In genomic region chr9:114731701-114732100, GRCh38 we compare ENCODE assay signal across 30 cellular contexts. TPM values are rescaled to one million over a fixed set of nuclear protein-coding genes. Genes with fewer than 3 reads are reported as not detected.
DNase-seq lines count a peak whose midpoint lies in the region; ATAC-seq, FAIRE-seq and TF ChIP-seq lines count a peak whose summit lies in the region.
"Had no signal": no experiment of that assay in that cellular context is flagged by ENCODE, and none has a peak within 500 bp of the region (broad histone marks: within the 10 kb centered on the region; RNA-seq: fewer than 3 reads in every experiment).

No MANE protein-coding gene starts in this region.

- no peaks in the 10 kb centered on the region for H3K9me3 ChIP-seq in K562 (replicated peaks; ENCODE audit: control insufficient read depth, insufficient read depth, low read depth, low read length)
- H3K9me3 ChIP-seq in transverse colon: no peaks in the 10 kb centered on the region
- H3K9me3 ChIP-seq: BE2C had no signal

- H4K20me1 ChIP-seq in K562 (replicated peaks; ENCODE audit: control insufficient read depth, insufficient read depth, low read length): no peaks in the 10 kb centered on the region

- no peak for FAIRE-seq in K562 (lab: Jason Lieb, UNC)
- FAIRE-seq: GM12891, H1, HTR-8/SVneo had no signal

- ATAC-seq in K562: no peak
- ATAC-seq in foreskin keratinocyte: no peak
- no peak for ATAC-seq in HG03196 (IDR thresholded peaks at IDR 0.05; ENCODE audit: unreplicated experiment)
- no peak for ATAC-seq in GM21360 (IDR thresholded peaks at IDR 0.05; ENCODE audit: unreplicated experiment)

- CTCF ChIA-PET in activated CD4-positive, alpha-beta memory T cell treated with anti-CD3 and anti-CD28 coated beads for 36 hours (lab: Charles Lee): interaction anchor here (0.6 kb wide), 1 partner anchor 19 kb away, joined by 3 read pairs; no protein-coding TSS in a partner anchor
- CTCF ChIA-PET in activated CD4-positive, alpha-beta memory T cell treated with anti-CD3 and anti-CD28 coated beads, Interleukin-2, amount 10 ng/mL, durations not matched to agents 7 days and 5 days (lab: Charles Lee): interaction anchor here (0.5 kb wide), 1 partner anchor 244 kb away, joined by 3 read pairs; no protein-coding TSS in a partner anchor
- CTCF ChIA-PET in K562 (lab: Yijun Ruan, JAX; ENCODE audit: low intra/inter-chr PET ratio): no interaction called here

- H3K4me1 ChIP-seq in K562 (replicated peaks in 1 of 2; ENCODE audit: control insufficient read depth in 2 of 2, insufficient read depth in 2 of 2, low read length in 2 of 2): no peaks in the 10 kb centered on the region
- H3K4me1 ChIP-seq in foreskin keratinocyte: peaks cover 28% of the 10 kb centered on the region
- H3K4me1 ChIP-seq in transverse colon: peaks cover 0 to 23% (median 9%) of the 10 kb centered on the region in 4 donors
- H3K4me1 ChIP-seq: BE2C had no signal

- H3K4me3 ChIP-seq in K562 (no peak overlapping the region), transverse colon (no peak overlapping the region)

- TF ChIP-seq RAD21 in K562 (CRISPR knock-in tag; conservative IDR thresholded peaks at IDR 0.05 in 1 of 2, IDR thresholded peaks at IDR 0.05 in 1 of 2): no peak

- H3K27ac ChIP-seq in K562 (ENCODE audit: extremely low read depth, low read depth, low read length) (no peak overlapping the region), foreskin keratinocyte (peak overlapping the region; percentile 96), transverse colon (peak overlapping the region; percentile 41 to 73 (median 60))
- H3K27ac ChIP-seq: 22Rv1, KMS-11 had no signal

- peaks cover 31% of the 10 kb centered on the region for H3K4me1 Mint-ChIP-seq in activated CD4-positive, alpha-beta memory T cell treated with anti-CD3 and anti-CD28 coated beads for 36 hours (ENCODE audit: low read depth)
- peaks cover 33% of the 10 kb centered on the region for H3K4me1 Mint-ChIP-seq in activated CD4-positive, alpha-beta memory T cell treated with anti-CD3 and anti-CD28 coated beads, Interleukin-2, amount 10 ng/mL, durations not matched to agents 7 days and 5 days

- H3K27ac Mint-ChIP-seq in activated CD4-positive, alpha-beta memory T cell treated with anti-CD3 and anti-CD28 coated beads for 36 hours: peak overlapping the region; percentile 6
- H3K27ac Mint-ChIP-seq in activated CD4-positive, alpha-beta memory T cell treated with anti-CD3 and anti-CD28 coated beads, Interleukin-2, amount 10 ng/mL, durations not matched to agents 7 days and 5 days: no peak overlapping the region

- TF ChIP-seq POLR2A in K562 (conservative IDR thresholded peaks at IDR 0.05): no peak
- TF ChIP-seq POLR2A in transverse colon (IDR thresholded peaks at IDR 0.05): no peak

- DNase-seq in activated CD4-positive, alpha-beta memory T cell treated with anti-CD3 and anti-CD28 coated beads for 36 hours: no peak
- DNase-seq in activated CD4-positive, alpha-beta memory T cell treated with anti-CD3 and anti-CD28 coated beads, Interleukin-2, amount 10 ng/mL, durations not matched to agents 7 days and 5 days: no peak
- DNase-seq in K562 (ENCODE audit: extremely low read depth in 1 of 4, low spot score in 3 of 4) (no peak), foreskin keratinocyte (no peak), transverse colon (no peak), NCI-H345 treated with DMSO at 0.1 percent for 48 hours (lab: John Stamatoyannopoulos, UW; ENCODE audit: unreplicated experiment) (no peak)
- DNase-seq: ACHN, BE2C, Calu3, DMS79 treated with DMSO at 0.1 percent for 48 hours, GF-D8, NCI-H1048, NCI-H1436, NCI-H187, NCI-H2081 treated with DMSO at 0.1 percent for 48 hours, NCI-H2171 treated with DMSO at 0.1 percent for 48 hours, NCI-H345, NCI-H524 treated with DMSO at 0.1 percent for 48 hours, NCI-H774, SHP77 had no signal

- in situ Hi-C loops in K562 (cut with MboI): loop anchor here (25.0 kb wide), 1 partner anchor 181 kb away; no protein-coding TSS in a partner anchor
- in situ Hi-C loops in transverse colon (cut with MboI; ENCODE audit: low pct_ligation_motif_present in 1 of 4, low pct_unique_long_range_greater_than_20kb in 1 of 4, low sequenced_read_pairs in 3 of 4): loop anchor here in 3 of 4 donors (5.0 to 10.0 kb wide), 4 partner anchors 47 to 793 kb away; partner anchors contain the start of gene TEX48 (in 1 of the 3)

- peaks cover 3% of the 10 kb centered on the region for H3K36me3 Mint-ChIP-seq in activated CD4-positive, alpha-beta memory T cell treated with anti-CD3 and anti-CD28 coated beads for 36 hours
- peaks cover 25% of the 10 kb centered on the region for H3K36me3 Mint-ChIP-seq in activated CD4-positive, alpha-beta memory T cell treated with anti-CD3 and anti-CD28 coated beads, Interleukin-2, amount 10 ng/mL, durations not matched to agents 7 days and 5 days (ENCODE audit: low read depth)
- H3K36me3 Mint-ChIP-seq: CD14-positive monocyte had no signal

- no TSS peak for BruUV-seq in K562 (replicated peaks; lab: Mats Ljungman, UMichigan)

- H3K36me3 ChIP-seq in K562 (ENCODE audit: control insufficient read depth, insufficient read depth, low read length) (no peaks in the 10 kb centered on the region), transverse colon (no peaks in the 10 kb centered on the region)
- H3K36me3 ChIP-seq: BE2C had no signal

- no peak overlapping the region for H3K9ac ChIP-seq in K562 (ENCODE audit: insufficient read depth in 1 of 2, low read depth in 2 of 2, low read length in 2 of 2)
- H3K9ac ChIP-seq: KMS-11 had no signal

- TF ChIP-seq EP300 in K562 (IDR thresholded peaks at IDR 0.05; ENCODE audit: low read length) (no peak), transverse colon (IDR thresholded peaks at IDR 0.05; ENCODE audit: low read depth) (no peak)

- 0% methylated on average over 1 of the region's 1 CpG for WGBS in K562 (ENCODE audit: insufficient coverage, low coverage, missing lambda C conversion rate)
- WGBS in transverse colon (ENCODE audit: low coverage in 1 of 2), 2 donors: 46 to 69% methylated on average over 1 of the region's 1 CpG

- H3K9me3 Mint-ChIP-seq in activated CD4-positive, alpha-beta memory T cell treated with anti-CD3 and anti-CD28 coated beads for 36 hours: peaks cover 7% of the 10 kb centered on the region
- peaks cover 7% of the 10 kb centered on the region for H3K9me3 Mint-ChIP-seq in activated CD4-positive, alpha-beta memory T cell treated with anti-CD3 and anti-CD28 coated beads, Interleukin-2, amount 10 ng/mL, durations not matched to agents 7 days and 5 days

- no peaks in the 10 kb centered on the region for H3K9me1 ChIP-seq in K562 (ENCODE audit: control insufficient read depth, insufficient read depth, low read length)

- H3K4me2 ChIP-seq in K562 (ENCODE audit: insufficient read depth, low read length): no peak overlapping the region
- H3K4me2 ChIP-seq: KMS-11 had no signal

- intact Hi-C loops in activated CD4-positive, alpha-beta memory T cell treated with anti-CD3 and anti-CD28 coated beads for 36 hours (cut with micrococcal nuclease): loop anchor here (1.0 kb wide), 1 partner anchor 12 kb away; no protein-coding TSS in a partner anchor
- intact Hi-C loops in K562 (cut with micrococcal nuclease): no loop called here
- intact Hi-C loops in transverse colon (cut with DNase I; ENCODE audit: low total_unique reads): no loop called here

- TF ChIP-seq CTCF in K562 (IDR thresholded peaks at IDR 0.05 in 2 of 3, conservative IDR thresholded peaks at IDR 0.05 in 1 of 3; ENCODE audit: insufficient read depth in 2 of 3, low read depth in 1 of 3, low read length in 3 of 3) (no peak), foreskin keratinocyte (conservative IDR thresholded peaks at IDR 0.05) (no peak), transverse colon (IDR thresholded peaks at IDR 0.05) (no peak)

- no peaks in the 10 kb centered on the region for H3K27me3 Mint-ChIP-seq in activated CD4-positive, alpha-beta memory T cell treated with anti-CD3 and anti-CD28 coated beads for 36 hours
- H3K27me3 Mint-ChIP-seq in activated CD4-positive, alpha-beta memory T cell treated with anti-CD3 and anti-CD28 coated beads, Interleukin-2, amount 10 ng/mL, durations not matched to agents 7 days and 5 days: no peaks in the 10 kb centered on the region

- H2AFZ ChIP-seq in K562 (ENCODE audit: low read depth, low read length): no peak overlapping the region

- H3K79me2 ChIP-seq in K562 (ENCODE audit: control insufficient read depth, insufficient read depth, low read length): no peaks in the 10 kb centered on the region

- POLR2A ChIA-PET in activated CD4-positive, alpha-beta memory T cell treated with anti-CD3 and anti-CD28 coated beads for 36 hours (lab: Charles Lee): no interaction called here
- POLR2A ChIA-PET in activated CD4-positive, alpha-beta memory T cell treated with anti-CD3 and anti-CD28 coated beads, Interleukin-2, amount 10 ng/mL, durations not matched to agents 7 days and 5 days (lab: Charles Lee): interaction anchor here (1.5 kb wide), 1 partner anchor 26 kb away, joined by 4 read pairs; no protein-coding TSS in a partner anchor
- POLR2A ChIA-PET in K562 (lab: Yijun Ruan, JAX): no interaction called here

- H3K4me3 Mint-ChIP-seq in activated CD4-positive, alpha-beta memory T cell treated with anti-CD3 and anti-CD28 coated beads for 36 hours: no peak overlapping the region
- no peak overlapping the region for H3K4me3 Mint-ChIP-seq in activated CD4-positive, alpha-beta memory T cell treated with anti-CD3 and anti-CD28 coated beads, Interleukin-2, amount 10 ng/mL, durations not matched to agents 7 days and 5 days
- H3K4me3 Mint-ChIP-seq: CD14-positive monocyte had no signal

- H3K27me3 ChIP-seq in K562 (ENCODE audit: control insufficient read depth in 2 of 2, insufficient read depth in 2 of 2, low read length in 2 of 2) (no peaks in the 10 kb centered on the region), foreskin keratinocyte (no peaks in the 10 kb centered on the region), transverse colon (no peaks in the 10 kb centered on the region)
- H3K27me3 ChIP-seq: BE2C had no signal

RNA-seq across cellular contexts. Expression of gene TEX48, which starts 49.7 kb away (rescaled TPM):
- 1 to 10 TPM in 1 of 2 experiments, under 1 TPM in 1; 0.57 to 1.2 TPM for total RNA-seq in activated CD4-positive, alpha-beta memory T cell treated with anti-CD3 and anti-CD28 coated beads for 36 hours
- 1 to 10 TPM in 1 of 2 experiments, under 1 TPM in 1; 0.48 to 1.5 TPM for total RNA-seq in activated CD4-positive, alpha-beta memory T cell treated with anti-CD3 and anti-CD28 coated beads, Interleukin-2, amount 10 ng/mL, durations not matched to agents 7 days and 5 days
- not detected in 2 replicates for total RNA-seq in K562 (2011; cell fraction: chromatin; rRNA removed; ENCODE audit: low replicate concordance)
- total RNA-seq in K562 (2011; cell fraction: nucleolus; rRNA removed): not detected in 2 replicates
- not detected in 2 replicates for total RNA-seq in K562 (2011; cell fraction: nucleoplasm; rRNA removed)
- total RNA-seq in K562 (2014; rRNA removed) (not detected in 2 replicates), K562 (2014; rRNA removed; fragmentation: Illumina TruSeq; extraction: Trizol) (not detected in 2 replicates), K562 (2015; rRNA removed; fragmentation: Illumina TruSeq; extraction: Trizol) (not detected in 2 replicates), K562 (2021) (not detected in 2 replicates), foreskin keratinocyte (not detected in 2 replicates), transverse colon (not detected)
- polyA plus RNA-seq in K562 (2011; rRNA removed) (not detected in 2 replicates), K562 (2014; fragmentation: Illumina TruSeq; extraction: Trizol) (not detected in 2 replicates), K562 (2014; fragmentation: Nextera tagmentation; extraction: Ambion mirVana) (not detected), K562 (2014; rRNA removed) (not detected in 2 replicates), foreskin keratinocyte (0.08 TPM in 1 of 2 replicates, not detected in the other)
- polyA plus RNA-seq in K562 (2011; cell fraction: cytosol; rRNA removed): not detected in 2 replicates
- not detected in 2 replicates for polyA plus RNA-seq in K562 (2011; cell fraction: nucleus; rRNA removed)
- polyA plus RNA-seq in K562 (2012): not detected in 2 replicates
- polyA minus RNA-seq in K562 (2011; rRNA and poly(A)+ RNA removed): not detected in 2 replicates
- polyA minus RNA-seq in K562 (2011; cell fraction: cytosol; rRNA and poly(A)+ RNA removed): not detected in 2 replicates
- polyA minus RNA-seq in K562 (2011; cell fraction: nucleus; rRNA and poly(A)+ RNA removed): not detected in 2 replicates
- total RNA-seq: Calu3, H1, RPMI7951, SK-MEL-5 had no signal
- polyA plus RNA-seq: CD14-positive monocyte, H1 had no signal
